ENCODE assay signal across 33 cellular contexts in genomic region chr15:61337541-61337940, GRCh38.
"Had no signal": no experiment of that assay in that cellular context is flagged by ENCODE, and none has a peak within 500 bp of the region (broad histone marks: within the 10 kb centered on the region; RNA-seq: fewer than 3 reads in every experiment).

No MANE protein-coding gene starts in this region.

- H3K4me1 Mint-ChIP-seq: activated B cell treated with CpG ODN at 0.5 μM for 24 hours; activated CD4-positive, alpha-beta memory T cell treated with anti-CD3 and anti-CD28 coated beads, Interleukin-2, amount 10 ng/mL, durations not matched to agents 7 days and 5 days; activated CD4-positive, alpha-beta T cell treated with anti-CD3 and anti-CD28 coated beads, Interleukin-2, amount 10 ng/mL, durations not matched to agents 7 days and 5 days; activated CD8-positive, alpha-beta memory T cell treated with anti-CD3 and anti-CD28 coated beads, Interleukin-2, amount 10 ng/mL, durations not matched to agents 7 days and 5 days; activated naive CD4-positive, alpha-beta T cell treated with anti-CD3 and anti-CD28 coated beads, Interleukin-2, amount 10 ng/mL, durations not matched to agents 7 days and 5 days; activated naive CD4-positive, alpha-beta T cell treated with anti-CD3 and anti-CD28 coated beads, Interleukin-2, amount 50 U/mL, for 24 hours; activated naive CD8-positive, alpha-beta T cell treated with anti-CD3 and anti-CD28 coated beads, Interleukin-2, amount 10 ng/mL, durations not matched to agents 7 days and 5 days; activated naive CD8-positive, alpha-beta T cell treated with anti-CD3 and anti-CD28 coated beads, Interleukin-2, amount 50 U/mL, for 24 hours; brain; central memory CD8-positive, alpha-beta T cell had no signal

- ATAC-seq: activated CD8-positive, alpha-beta memory T cell treated with anti-CD3 and anti-CD28 coated beads, Interleukin-2, amount 10 ng/mL, durations not matched to agents 7 days and 5 days; activated CD8-positive, alpha-beta T cell treated with anti-CD3 and anti-CD28 coated beads, Interleukin-2, amount 10 ng/mL, durations not matched to agents 7 days and 5 days; activated naive CD8-positive, alpha-beta T cell treated with anti-CD3 and anti-CD28 coated beads, Interleukin-2, amount 50 U/mL, for 24 hours had no signal

- H3K27me3 Mint-ChIP-seq: activated B cell treated with CpG ODN at 0.5 μM for 24 hours; activated CD4-positive, alpha-beta memory T cell treated with anti-CD3 and anti-CD28 coated beads, Interleukin-2, amount 10 ng/mL, durations not matched to agents 7 days and 5 days; activated CD4-positive, alpha-beta T cell treated with anti-CD3 and anti-CD28 coated beads, Interleukin-2, amount 10 ng/mL, durations not matched to agents 7 days and 5 days; activated naive CD8-positive, alpha-beta T cell treated with anti-CD3 and anti-CD28 coated beads, Interleukin-2, amount 10 ng/mL, durations not matched to agents 7 days and 5 days; brain had no signal

- H3K9me3 Mint-ChIP-seq: activated CD4-positive, alpha-beta memory T cell treated with anti-CD3 and anti-CD28 coated beads, Interleukin-2, amount 10 ng/mL, durations not matched to agents 7 days and 5 days; activated naive CD4-positive, alpha-beta T cell treated with anti-CD3 and anti-CD28 coated beads, Interleukin-2, amount 10 ng/mL, durations not matched to agents 7 days and 5 days; activated naive CD8-positive, alpha-beta T cell treated with anti-CD3 and anti-CD28 coated beads, Interleukin-2, amount 10 ng/mL, durations not matched to agents 7 days and 5 days; activated T-cell treated with anti-CD3 and anti-CD28 coated beads, Interleukin-2, amount 50 U/mL, for 24 hours; activated T-helper 2 cell treated with anti-CD3 and anti-CD28 coated beads, Interferon-gamma antibody, Interleukin-2, Interleukin-4, amounts not matched to agents 10 μg/mL and 5 μg/mL and 100 μg/mL, durations not matched to agents 14 hours and 24 hours and 36 hours; central memory CD8-positive, alpha-beta T cell; T-helper 1 cell treated with Interleukin-12 subunit alpha and Interleukin-12 subunit beta and Interleukin-4 antibody, amounts not matched to agents 30 μg/mL and 1 μg/mL, for 36 hours; T-helper 2 cell treated with Interferon-gamma antibody and Interleukin-4, amounts not matched to agents 5 μg/mL and 100 μg/mL, for 36 hours had no signal

- H3K36me3 Mint-ChIP-seq: activated CD8-positive, alpha-beta memory T cell treated with anti-CD3 and anti-CD28 coated beads, Interleukin-2, amount 10 ng/mL, durations not matched to agents 7 days and 5 days; activated naive CD4-positive, alpha-beta T cell treated with anti-CD3 and anti-CD28 coated beads, Interleukin-2, amount 10 ng/mL, durations not matched to agents 7 days and 5 days; activated naive CD4-positive, alpha-beta T cell treated with anti-CD3 and anti-CD28 coated beads, Interleukin-2, amount 50 U/mL, for 24 hours; activated naive CD8-positive, alpha-beta T cell; activated naive CD8-positive, alpha-beta T cell treated with anti-CD3 and anti-CD28 coated beads, Interleukin-2, amount 10 ng/mL, durations not matched to agents 7 days and 5 days; brain had no signal

- H3K4me3 Mint-ChIP-seq: activated B cell treated with CpG ODN at 0.5 μM for 24 hours; activated CD4-positive, alpha-beta memory T cell treated with anti-CD3 and anti-CD28 coated beads, Interleukin-2, amount 10 ng/mL, durations not matched to agents 7 days and 5 days; activated CD4-positive, alpha-beta T cell treated with anti-CD3 and anti-CD28 coated beads, Interleukin-2, amount 10 ng/mL, durations not matched to agents 7 days and 5 days; activated CD8-positive, alpha-beta memory T cell treated with anti-CD3 and anti-CD28 coated beads, Interleukin-2, amount 10 ng/mL, durations not matched to agents 7 days and 5 days; activated CD8-positive, alpha-beta T cell treated with anti-CD3 and anti-CD28 coated beads, Interleukin-2, amount 10 ng/mL, durations not matched to agents 7 days and 5 days; activated naive CD4-positive, alpha-beta T cell treated with anti-CD3 and anti-CD28 coated beads, Interleukin-2, amount 10 ng/mL, durations not matched to agents 7 days and 5 days; activated naive CD4-positive, alpha-beta T cell treated with anti-CD3 and anti-CD28 coated beads, Interleukin-2, amount 50 U/mL, for 24 hours; activated naive CD8-positive, alpha-beta T cell; activated naive CD8-positive, alpha-beta T cell treated with anti-CD3 and anti-CD28 coated beads, Interleukin-2, amount 10 ng/mL, durations not matched to agents 7 days and 5 days; activated naive CD8-positive, alpha-beta T cell treated with anti-CD3 and anti-CD28 coated beads, Interleukin-2, amount 50 U/mL, for 24 hours; activated T-cell treated with anti-CD3 and anti-CD28 coated beads, Interleukin-2, amount 50 U/mL, for 24 hours; brain; central memory CD8-positive, alpha-beta T cell; T-helper 1 cell treated with Interleukin-12 subunit alpha and Interleukin-12 subunit beta and Interleukin-4 antibody, amounts not matched to agents 30 μg/mL and 1 μg/mL, for 36 hours; T-helper 2 cell treated with Interferon-gamma antibody and Interleukin-4, amounts not matched to agents 5 μg/mL and 100 μg/mL, for 36 hours had no signal

- H3K36me3 ChIP-seq: cardiac muscle cell had no signal

- H3K27ac ChIP-seq: cardiac muscle cell, VCaP had no signal

- H3K27ac Mint-ChIP-seq: activated B cell treated with CpG ODN at 0.5 μM for 24 hours; activated CD4-positive, alpha-beta memory T cell treated with anti-CD3 and anti-CD28 coated beads, Interleukin-2, amount 10 ng/mL, durations not matched to agents 7 days and 5 days; activated CD4-positive, alpha-beta T cell treated with anti-CD3 and anti-CD28 coated beads, Interleukin-2, amount 10 ng/mL, durations not matched to agents 7 days and 5 days; activated CD8-positive, alpha-beta memory T cell treated with anti-CD3 and anti-CD28 coated beads, Interleukin-2, amount 10 ng/mL, durations not matched to agents 7 days and 5 days; activated CD8-positive, alpha-beta T cell treated with anti-CD3 and anti-CD28 coated beads, Interleukin-2, amount 10 ng/mL, durations not matched to agents 7 days and 5 days; activated naive CD4-positive, alpha-beta T cell treated with anti-CD3 and anti-CD28 coated beads, Interleukin-2, amount 10 ng/mL, durations not matched to agents 7 days and 5 days; activated naive CD4-positive, alpha-beta T cell treated with anti-CD3 and anti-CD28 coated beads, Interleukin-2, amount 50 U/mL, for 24 hours; activated naive CD8-positive, alpha-beta T cell; activated naive CD8-positive, alpha-beta T cell treated with anti-CD3 and anti-CD28 coated beads, Interleukin-2, amount 10 ng/mL, durations not matched to agents 7 days and 5 days; activated naive CD8-positive, alpha-beta T cell treated with anti-CD3 and anti-CD28 coated beads, Interleukin-2, amount 50 U/mL, for 24 hours; activated T-cell treated with anti-CD3 and anti-CD28 coated beads, Interleukin-2, amount 50 U/mL, for 24 hours; activated T-helper 2 cell treated with anti-CD3 and anti-CD28 coated beads, Interferon-gamma antibody, Interleukin-2, Interleukin-4, amounts not matched to agents 10 μg/mL and 5 μg/mL and 100 μg/mL, durations not matched to agents 14 hours and 24 hours and 36 hours; brain; T-helper 1 cell treated with Interleukin-12 subunit alpha and Interleukin-12 subunit beta and Interleukin-4 antibody, amounts not matched to agents 30 μg/mL and 1 μg/mL, for 36 hours; T-helper 2 cell treated with Interferon-gamma antibody and Interleukin-4, amounts not matched to agents 5 μg/mL and 100 μg/mL, for 36 hours had no signal

- DNase-seq: activated B cell treated with CpG ODN at 0.5 μM for 24 hours; activated CD4-positive, alpha-beta memory T cell treated with anti-CD3 and anti-CD28 coated beads, Interleukin-2, amount 10 ng/mL, durations not matched to agents 7 days and 5 days; activated CD4-positive, alpha-beta T cell treated with anti-CD3 and anti-CD28 coated beads for 48 hours; activated CD4-positive, alpha-beta T cell treated with anti-CD3 and anti-CD28 coated beads, Interleukin-2, amount 10 ng/mL, durations not matched to agents 7 days and 5 days; activated CD4-positive, alpha-beta T cell treated with anti-CD3 and anti-CD28 coated beads, Interleukin-2, amount 50 U/mL, for 48 hours; activated CD4-positive, CD25-positive, alpha-beta regulatory T cell treated with anti-CD3 and anti-CD28 coated beads, Interleukin-2, amount 50 U/mL, for 72 hours; activated CD8-positive, alpha-beta memory T cell treated with anti-CD3 and anti-CD28 coated beads for 24 hours; activated CD8-positive, alpha-beta memory T cell treated with anti-CD3 and anti-CD28 coated beads, Interleukin-2, amount 10 ng/mL, durations not matched to agents 7 days and 5 days; activated CD8-positive, alpha-beta memory T cell treated with anti-CD3 and anti-CD28 coated beads, Interleukin-2, amount 50 U/mL, for 48 hours; activated CD8-positive, alpha-beta T cell treated with anti-CD3 and anti-CD28 coated beads, Interleukin-2, amount 10 ng/mL, durations not matched to agents 7 days and 5 days; activated effector memory CD4-positive, alpha-beta T cell treated with Interleukin-2 at 50 U/mL for 16 hours; activated gamma-delta T cell; activated naive CD4-positive, alpha-beta T cell treated with anti-CD3 and anti-CD28 coated beads, Interleukin-2, amount 10 ng/mL, durations not matched to agents 7 days and 5 days; activated naive CD4-positive, alpha-beta T cell treated with Interleukin-2 at 50 U/mL for 16 hours; activated naive CD8-positive, alpha-beta T cell treated with anti-CD3 and anti-CD28 coated beads, Interleukin-2, amount 10 ng/mL, durations not matched to agents 7 days and 5 days; activated naive CD8-positive, alpha-beta T cell treated with anti-CD3 and anti-CD28 coated beads, Interleukin-2, amount 50 U/mL, for 24 hours; activated T-cell treated with anti-CD3 and anti-CD28 coated beads, Interleukin-2, amount 50 U/mL, for 24 hours; activated T-cell treated with anti-CD3 and anti-CD28 coated beads, Interleukin-2, amount 50 U/mL, for 48 hours; aorta; caudate nucleus; cerebellar nuclear complex; T-helper 1 cell; T-helper 2 cell; T-helper 9 cell had no signal

- H3K4me3 ChIP-seq: cardiac muscle cell had no signal
